In the genomic region with DNA sequence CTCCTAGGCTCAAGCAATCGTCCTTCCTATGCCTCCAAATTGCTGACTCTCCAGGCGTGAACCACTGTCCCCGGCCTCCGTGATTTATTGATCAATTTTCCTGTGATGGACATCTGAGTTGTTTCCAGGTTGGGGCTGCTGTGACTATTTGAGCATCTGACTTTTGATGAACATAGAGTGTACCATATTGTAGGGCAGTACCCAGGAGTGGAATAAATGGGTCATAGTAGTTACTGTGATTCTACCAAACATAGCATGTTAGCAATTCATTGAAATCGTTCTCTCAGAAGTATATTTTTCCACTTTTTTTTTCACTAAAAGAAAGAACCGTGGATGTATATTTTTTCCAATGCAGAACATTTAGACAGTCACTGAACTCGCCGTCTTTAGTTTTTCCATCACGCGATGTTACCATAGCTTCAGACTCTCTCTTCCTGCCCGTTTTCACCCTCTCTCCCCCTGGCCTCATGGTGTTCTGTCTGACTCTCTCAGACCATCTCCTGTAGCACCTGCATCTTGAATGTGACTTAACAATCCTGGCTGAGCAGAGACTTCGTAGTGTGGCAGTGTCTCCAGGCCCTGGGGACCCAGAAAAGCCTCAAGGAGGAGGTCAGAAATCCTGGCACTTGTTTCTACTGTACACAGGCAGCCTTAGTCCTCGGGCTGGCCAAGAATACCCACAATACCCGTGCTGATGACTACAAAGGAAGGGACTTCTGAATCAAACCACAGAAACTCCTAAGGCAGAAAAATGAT, we compare ENCODE assay signal across 15 cellular contexts. TPM values are rescaled to one million over a fixed set of nuclear protein-coding genes. Genes with fewer than 3 reads are reported as not detected.
DNase-seq lines count a peak whose midpoint lies in the region; ATAC-seq, FAIRE-seq and TF ChIP-seq lines count a peak whose summit lies in the region.
"Had no signal": no experiment of that assay in that cellular context is flagged by ENCODE, and none has a peak within 500 bp of the region (broad histone marks: within the 10 kb centered on the region; RNA-seq: fewer than 3 reads in every experiment).

No MANE protein-coding gene starts in this region.

- H3K4me3 Mint-ChIP-seq in T-helper 17 cell (no peak overlapping the region), type B pancreatic cell (no peak overlapping the region)
- H3K4me3 Mint-ChIP-seq in activated T-helper 2 cell treated with anti-CD3 and anti-CD28 coated beads, Interferon-gamma antibody, Interleukin-2, Interleukin-4, amounts not matched to agents 10 μg/mL and 5 μg/mL and 100 μg/mL, durations not matched to agents 14 hours and 24 hours and 36 hours (ENCODE audit: low read depth): peak overlapping the region; percentile 34

- FAIRE-seq in GM19239 (lab: Jason Lieb, UNC): no peak

- H3K4me3 ChIP-seq in H7 (ENCODE audit: insufficient read depth, low read depth, low read length): no peak overlapping the region
- H3K4me3 ChIP-seq: body of pancreas, upper lobe of right lung had no signal

- no peaks in the 10 kb centered on the region for H3K9me3 ChIP-seq in T-helper 17 cell (ENCODE audit: control insufficient read depth, low read length, poor library complexity, severe bottlenecking)
- H3K9me3 ChIP-seq: body of pancreas, upper lobe of right lung had no signal

- DNase-seq in H7: peak; percentile 5
- no peak for DNase-seq in T-helper 17 cell
- peak; percentile 21 for DNase-seq in activated T-helper 2 cell treated with anti-CD3 and anti-CD28 coated beads, Interferon-gamma antibody, Interleukin-2, Interleukin-4, amounts not matched to agents 10 μg/mL and 5 μg/mL and 100 μg/mL, durations not matched to agents 14 hours and 24 hours and 36 hours (ENCODE audit: low spot score)
- DNase-seq in stimulated activated CD4-positive, alpha-beta T cell treated with anti-CD3 and anti-CD28 coated beads, Interleukin-2, amount 100 ng/mL, for 24 hours: peak; percentile 43 to 47
- no peak for DNase-seq in type B pancreatic cell (ENCODE audit: extremely low spot score, unreplicated experiment)
- DNase-seq in GM19239 (ENCODE audit: insufficient read length, low spot score): no peak
- DNase-seq: activated CD8-positive, alpha-beta memory T cell treated with anti-CD3 and anti-CD28 coated beads, Interleukin-2, amount 50 U/mL, for 4 hours; body of pancreas; hypothalamus; MM.1S; T1000; upper lobe of right lung had no signal

- peaks cover 2% of the 10 kb centered on the region; the same call in 1 of the 2 replicates for H3K27me3 ChIP-seq in H7 (ENCODE audit: control insufficient read depth, insufficient read depth, low read length)

- H3K27me3 Mint-ChIP-seq in T-helper 17 cell (peaks cover 18% of the 10 kb centered on the region), type B pancreatic cell (peaks cover 21% of the 10 kb centered on the region)
- peaks cover under 1% of the 10 kb centered on the region for H3K27me3 Mint-ChIP-seq in activated T-helper 2 cell treated with anti-CD3 and anti-CD28 coated beads, Interferon-gamma antibody, Interleukin-2, Interleukin-4, amounts not matched to agents 10 μg/mL and 5 μg/mL and 100 μg/mL, durations not matched to agents 14 hours and 24 hours and 36 hours (ENCODE audit: low read depth)

- no peak for TF ChIP-seq CTCF in type B pancreatic cell (conservative IDR thresholded peaks at IDR 0.05)

- H3K27ac Mint-ChIP-seq in T-helper 17 cell (peak overlapping the region; percentile 84), type B pancreatic cell (no peak overlapping the region)
- H3K27ac Mint-ChIP-seq in activated T-helper 2 cell treated with anti-CD3 and anti-CD28 coated beads, Interferon-gamma antibody, Interleukin-2, Interleukin-4, amounts not matched to agents 10 μg/mL and 5 μg/mL and 100 μg/mL, durations not matched to agents 14 hours and 24 hours and 36 hours: peak overlapping the region; percentile 98
- H3K27ac Mint-ChIP-seq: progenitor cell of endocrine pancreas had no signal

- no peaks in the 10 kb centered on the region for H3K36me3 ChIP-seq in H7 (replicated peaks; ENCODE audit: control insufficient read depth, insufficient read depth, low read length)
- H3K36me3 ChIP-seq: upper lobe of right lung had no signal

- ATAC-seq in T-helper 17 cell (no peak), GM19463 (IDR thresholded peaks at IDR 0.05; ENCODE audit: unreplicated experiment) (no peak)
- ATAC-seq: body of pancreas, upper lobe of right lung had no signal

- H3K36me3 Mint-ChIP-seq in T-helper 17 cell (ENCODE audit: low read depth) (peaks cover under 1% of the 10 kb centered on the region), type B pancreatic cell (no peaks in the 10 kb centered on the region)
- peaks cover 3% of the 10 kb centered on the region for H3K36me3 Mint-ChIP-seq in activated T-helper 2 cell treated with anti-CD3 and anti-CD28 coated beads, Interferon-gamma antibody, Interleukin-2, Interleukin-4, amounts not matched to agents 10 μg/mL and 5 μg/mL and 100 μg/mL, durations not matched to agents 14 hours and 24 hours and 36 hours (ENCODE audit: low read depth)

- intact Hi-C loops in activated T-helper 2 cell treated with anti-CD3 and anti-CD28 coated beads, Interferon-gamma antibody, Interleukin-2, Interleukin-4, amounts not matched to agents 10 μg/mL and 5 μg/mL and 100 μg/mL, durations not matched to agents 14 hours and 24 hours and 36 hours (cut with micrococcal nuclease): loop anchor here (5.0 kb wide), 2 partner anchors 78 to 188 kb away; a partner anchor contains a TSS

- peaks cover 22% of the 10 kb centered on the region for H3K4me1 Mint-ChIP-seq in T-helper 17 cell
- H3K4me1 Mint-ChIP-seq in activated T-helper 2 cell treated with anti-CD3 and anti-CD28 coated beads, Interferon-gamma antibody, Interleukin-2, Interleukin-4, amounts not matched to agents 10 μg/mL and 5 μg/mL and 100 μg/mL, durations not matched to agents 14 hours and 24 hours and 36 hours (ENCODE audit: low read depth): peaks cover 35% of the 10 kb centered on the region
- peaks cover 10% of the 10 kb centered on the region for H3K4me1 Mint-ChIP-seq in type B pancreatic cell (ENCODE audit: unreplicated experiment)

- H3K9me3 Mint-ChIP-seq in activated T-helper 2 cell treated with anti-CD3 and anti-CD28 coated beads, Interferon-gamma antibody, Interleukin-2, Interleukin-4, amounts not matched to agents 10 μg/mL and 5 μg/mL and 100 μg/mL, durations not matched to agents 14 hours and 24 hours and 36 hours: no peaks in the 10 kb centered on the region
- no peaks in the 10 kb centered on the region for H3K9me3 Mint-ChIP-seq in type B pancreatic cell

RNA-seq across cellular contexts. Expression of a gene that starts 3.2 kb away (rescaled TPM):
- total RNA-seq in H7 (2014; rRNA removed; shearing (Covaris generic)): 1.2 and 2.1 TPM in 2 replicates
- total RNA-seq in T-helper 17 cell (1 to 10 TPM; 1.6 to 2.8 TPM), type B pancreatic cell (ENCODE audit: low replicate concordance) (not detected in 2 replicates)
- 17.6 and 20.0 TPM in 2 replicates for total RNA-seq in activated T-helper 2 cell treated with anti-CD3 and anti-CD28 coated beads, Interferon-gamma antibody, Interleukin-2, Interleukin-4, amounts not matched to agents 10 μg/mL and 5 μg/mL and 100 μg/mL, durations not matched to agents 14 hours and 24 hours and 36 hours
- total RNA-seq: Daoy, progenitor cell of endocrine pancreas had no signal

RNA-seq across cellular contexts. Expression of a gene that starts 4.3 kb away (rescaled TPM):
- 17.9 and 25.5 TPM in 2 replicates for total RNA-seq in H7 (2014; rRNA removed; shearing (Covaris generic))
- total RNA-seq in T-helper 17 cell (1 to 10 TPM; 1.3 to 3.1 TPM), type B pancreatic cell (ENCODE audit: low replicate concordance) (3.3 and 9.3 TPM in 2 replicates)
- total RNA-seq in activated T-helper 2 cell treated with anti-CD3 and anti-CD28 coated beads, Interferon-gamma antibody, Interleukin-2, Interleukin-4, amounts not matched to agents 10 μg/mL and 5 μg/mL and 100 μg/mL, durations not matched to agents 14 hours and 24 hours and 36 hours: 8.0 and 8.7 TPM in 2 replicates

RNA-seq across cellular contexts. Expression of a gene that starts 26.3 kb away (rescaled TPM):
- 4.6 and 6.4 TPM in 2 replicates for total RNA-seq in H7 (2014; rRNA removed; shearing (Covaris generic))
- 10 to 100 TPM; 29.2 to 31.9 TPM for total RNA-seq in T-helper 17 cell
- total RNA-seq in activated T-helper 2 cell treated with anti-CD3 and anti-CD28 coated beads, Interferon-gamma antibody, Interleukin-2, Interleukin-4, amounts not matched to agents 10 μg/mL and 5 μg/mL and 100 μg/mL, durations not matched to agents 14 hours and 24 hours and 36 hours: 32.7 and 34.5 TPM in 2 replicates
- 25.2 and 27.3 TPM in 2 replicates for total RNA-seq in type B pancreatic cell (ENCODE audit: low replicate concordance)

RNA-seq across cellular contexts. Expression of a gene that starts 40.7 kb away (rescaled TPM):
- 1.6 and 4.2 TPM in 2 replicates for total RNA-seq in H7 (2014; rRNA removed; shearing (Covaris generic))
- total RNA-seq in T-helper 17 cell (1 to 10 TPM; 1.6 to 2.2 TPM), type B pancreatic cell (ENCODE audit: low replicate concordance) (4.2 and 5.5 TPM in 2 replicates)
- 3.2 TPM in 2 replicates for total RNA-seq in activated T-helper 2 cell treated with anti-CD3 and anti-CD28 coated beads, Interferon-gamma antibody, Interleukin-2, Interleukin-4, amounts not matched to agents 10 μg/mL and 5 μg/mL and 100 μg/mL, durations not matched to agents 14 hours and 24 hours and 36 hours

RNA-seq across cellular contexts. Expression of a gene that starts 41.4 kb away (rescaled TPM):
- 0.11 and 0.21 TPM in 2 replicates for total RNA-seq in H7 (2014; rRNA removed; shearing (Covaris generic))
- not detected for total RNA-seq in T-helper 17 cell
- 0.71 TPM in 1 of 2 replicates, not detected in the other for total RNA-seq in activated T-helper 2 cell treated with anti-CD3 and anti-CD28 coated beads, Interferon-gamma antibody, Interleukin-2, Interleukin-4, amounts not matched to agents 10 μg/mL and 5 μg/mL and 100 μg/mL, durations not matched to agents 14 hours and 24 hours and 36 hours
- 1.1 and 1.5 TPM in 2 replicates for total RNA-seq in type B pancreatic cell (ENCODE audit: low replicate concordance)
- total RNA-seq: Daoy, upper lobe of right lung had no signal

Comparison
In these comparisons a context has a peak if more than half of its experiments do, and no peak if none do; other contexts are left out.
1. DNase-seq: peak in H7 (single experiment), activated T-helper 2 cell treated with anti-CD3 and anti-CD28 coated beads, Interferon-gamma antibody, Interleukin-2, Interleukin-4, amounts not matched to agents 10 μg/mL and 5 μg/mL and 100 μg/mL, durations not matched to agents 14 hours and 24 hours and 36 hours (single experiment) and stimulated activated CD4-positive, alpha-beta T cell treated with anti-CD3 and anti-CD28 coated beads, Interleukin-2, amount 100 ng/mL, for 24 hours (2 of 2); none in T-helper 17 cell (0 of 3), type B pancreatic cell (single experiment) and GM19239 (single experiment).